ENCODE assay signal across 9 cellular contexts in the genomic region with DNA sequence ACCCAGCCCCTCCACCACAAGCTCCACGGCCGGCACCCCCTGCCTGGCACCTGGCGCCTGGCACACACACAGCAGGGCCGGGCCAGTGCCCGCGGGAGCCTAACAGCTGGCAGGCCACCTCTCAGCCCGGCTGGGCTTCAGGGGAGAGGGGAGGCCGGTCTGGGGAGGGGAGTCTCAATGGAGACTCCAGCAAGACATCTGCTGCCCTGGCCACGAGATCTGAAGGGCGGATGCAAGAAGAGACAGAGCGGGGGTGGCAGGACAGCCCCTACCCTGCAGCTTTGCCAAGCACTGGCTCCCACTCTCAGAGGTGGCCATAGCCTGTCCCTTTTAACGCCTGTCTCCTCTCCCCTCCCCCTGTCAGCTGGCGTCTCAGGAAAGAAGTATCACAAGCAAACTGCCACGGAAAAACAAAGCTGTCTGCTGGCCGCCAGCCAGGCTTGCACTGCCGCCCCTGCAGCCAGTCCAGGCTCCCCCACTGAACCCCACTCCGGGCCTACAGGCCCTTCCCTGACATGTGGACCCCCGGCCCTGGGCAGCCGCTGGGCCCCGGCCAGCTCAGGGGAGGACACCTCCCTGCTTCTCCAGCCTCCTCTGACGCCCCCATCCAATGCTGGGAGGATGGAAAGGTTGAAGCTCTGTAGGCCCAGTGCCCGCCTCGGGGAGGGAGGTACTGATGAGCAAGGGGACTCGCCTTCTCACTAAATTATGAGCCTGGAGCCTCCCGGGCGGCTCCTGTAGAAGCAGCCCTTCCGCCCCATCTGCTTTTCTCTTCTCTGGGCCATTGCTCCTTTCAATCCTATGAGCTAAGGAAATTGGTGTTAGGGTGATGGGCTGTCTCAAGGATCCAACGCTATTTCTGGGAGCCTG.
DNase-seq lines count a peak whose midpoint lies in the region; ATAC-seq and TF ChIP-seq lines count a peak whose summit lies in the region.
"Had no signal": no experiment of that assay in that cellular context is flagged by ENCODE, and none has a peak within 500 bp of the region (broad histone marks: within the 10 kb centered on the region; RNA-seq: fewer than 3 reads in every experiment).

No MANE protein-coding gene starts in this region.

- no peak overlapping the region for H3K4me3 ChIP-seq in fibroblast of pulmonary artery (replicated peaks; ENCODE audit: low read depth, low read length)
- H3K4me3 ChIP-seq in HAP-1: no peak overlapping the region

- in situ Hi-C loops in HAP-1 (cut with MboI; ENCODE audit: low sequenced_read_pairs): no loop called here

- H3K4me1 ChIP-seq in HAP-1: no peaks in the 10 kb centered on the region

- H3K9me3 ChIP-seq in HAP-1: no peaks in the 10 kb centered on the region

- DNase-seq in DMS 273 (lab: John Stamatoyannopoulos, UW; ENCODE audit: unreplicated experiment) (peak; percentile 97), NCI-H524 treated with DMSO at 0.1 percent for 48 hours (lab: John Stamatoyannopoulos, UW) (peak; percentile 67), fibroblast of pulmonary artery (ENCODE audit: low read depth) (peak; percentile 39), pons (ENCODE audit: low spot score) (peak; percentile 71), NOMO-1 treated with DMSO at 0.1 percent for 48 hours (lab: John Stamatoyannopoulos, UW; ENCODE audit: unreplicated experiment) (no peak), HAP-1 (ENCODE audit: low spot score in 2 of 2) (no peak)
- DNase-seq: activated CD4-positive, alpha-beta T cell treated with anti-CD3 and anti-CD28 coated beads, Interleukin-2, amount 50 U/mL, for 1 hour had no signal

- no peak for ATAC-seq in GM19467 (IDR thresholded peaks at IDR 0.05; ENCODE audit: unreplicated experiment)
- ATAC-seq in GM21528 (IDR thresholded peaks at IDR 0.05; ENCODE audit: low FRiP score, unreplicated experiment): no peak

- TF ChIP-seq CTCF in fibroblast of pulmonary artery (IDR thresholded peaks at IDR 0.05; ENCODE audit: low read length, missing control alignments): no peak

- no peaks in the 10 kb centered on the region for H3K27me3 ChIP-seq in HAP-1 (ENCODE audit: low read depth)

- no peaks in the 10 kb centered on the region for H3K36me3 ChIP-seq in HAP-1 (replicated peaks)

Comparison
In these comparisons a context has a peak if more than half of its experiments do, and no peak if none do; other contexts are left out.
1. DNase-seq: peak in DMS 273 (single experiment), NCI-H524 treated with DMSO at 0.1 percent for 48 hours (single experiment), fibroblast of pulmonary artery (single experiment) and pons (single experiment); none in NOMO-1 treated with DMSO at 0.1 percent for 48 hours (single experiment) and HAP-1 (0 of 2).